Comparison of ENCODE assay signal across 8 cellular contexts in the genomic region with DNA sequence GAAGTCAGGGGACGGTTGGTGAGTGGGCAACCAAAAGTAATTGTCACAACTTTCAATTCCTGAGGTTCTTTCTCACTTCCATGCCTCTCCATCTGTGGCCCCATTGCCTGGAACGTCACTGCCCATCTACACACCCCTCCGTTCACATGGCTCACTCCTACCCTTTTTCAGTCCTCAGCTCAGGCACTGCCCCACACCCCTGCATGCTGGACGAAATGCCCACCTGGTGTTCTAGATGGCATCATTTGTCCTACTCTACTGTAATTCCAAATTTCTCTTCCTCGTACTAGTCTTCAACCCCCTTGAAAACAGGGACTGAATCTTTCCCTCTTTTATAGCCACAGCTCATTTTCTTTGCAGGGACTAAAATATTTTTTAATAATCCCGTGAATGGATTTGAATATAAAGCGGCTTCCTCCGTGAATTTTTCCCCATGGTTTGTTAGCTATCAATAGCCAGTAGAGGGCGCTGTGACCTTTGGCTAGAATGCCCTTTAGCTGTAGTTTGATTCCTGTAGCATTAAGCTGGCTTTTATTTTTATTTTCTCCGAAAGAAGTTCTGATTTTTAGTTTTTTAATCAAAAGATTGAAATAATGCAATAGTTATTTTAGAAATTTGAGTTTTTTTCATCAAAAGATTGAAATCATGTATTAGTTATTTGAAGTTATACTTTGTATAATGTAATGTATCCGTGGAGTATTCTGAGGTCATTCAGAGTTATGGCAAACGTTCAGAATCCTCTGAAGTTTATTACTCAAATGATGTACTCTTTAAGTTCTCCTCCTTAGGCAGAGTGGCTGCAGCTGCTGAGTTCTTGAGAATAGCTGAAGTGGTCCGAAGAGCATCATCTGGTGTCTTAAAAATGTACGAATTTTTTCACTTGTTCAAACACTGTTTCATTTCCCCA.
DNase-seq lines count a peak whose midpoint lies in the region; ATAC-seq and TF ChIP-seq lines count a peak whose summit lies in the region.

No MANE protein-coding gene starts in this region.

- H4K20me1 ChIP-seq in KMS-11 (ENCODE audit: insufficient read depth), result no peaks in the 10 kb centered on the region

- no peak overlapping the region for H2AFZ ChIP-seq in KMS-11 (ENCODE audit: low read depth)

- H3K4me1 ChIP-seq in KMS-11 (ENCODE audit: low read depth, poor library complexity, severe bottlenecking), result no peaks in the 10 kb centered on the region
- H3K4me1 ChIP-seq in Peyer's patch, result no peaks in the 10 kb centered on the region
- no peaks in the 10 kb centered on the region for H3K4me1 ChIP-seq in lung (ENCODE audit: control insufficient read depth in 2 of 2, insufficient read depth in 2 of 2, low read length in 2 of 2)

- H3K79me2 ChIP-seq in KMS-11 (ENCODE audit: insufficient read depth, low read depth), result no peaks in the 10 kb centered on the region

- H3K27ac ChIP-seq in KMS-11, result no peak overlapping the region
- H3K27ac ChIP-seq in Peyer's patch, result no peak overlapping the region
- no peak overlapping the region for H3K27ac ChIP-seq in lung (ENCODE audit: low read depth in 1 of 2, low read length in 1 of 2)
- H3K27ac ChIP-seq in substantia nigra (ENCODE audit: low read depth, low read length, poor library complexity, severe bottlenecking), result no peak overlapping the region

- TF ChIP-seq POLR2A in Peyer's patch (IDR thresholded peaks at IDR 0.05), result no peak

- WGBS in lung, 2 donors, result 25 to 29% methylated on average over 14 of the region's 14 CpGs

- H3K9ac ChIP-seq in KMS-11, result no peak overlapping the region

- DNase-seq in CD1c-positive myeloid dendritic cell (ENCODE audit: extremely low spot score) (peak; percentile 57), Peyer's patch (peak in 2 of 3 donors; percentile 17 to 83), cerebellum (ENCODE audit: low spot score) (peak; percentile 61), lung (ENCODE audit: low spot score) (peak; percentile 51), substantia nigra (lab: John Stamatoyannopoulos, UW) (peak in 28 of 49 donors; percentile 0 to 66 (median 20))

- H3K4me3 ChIP-seq in KMS-11 (IDR thresholded peaks at IDR 0.05; ENCODE audit: insufficient read depth, low read depth, low read length) (no peak overlapping the region), Peyer's patch (no peak overlapping the region), lung (no peak overlapping the region)

- H3K9me3 ChIP-seq in Peyer's patch, result no peaks in the 10 kb centered on the region
- H3K9me3 ChIP-seq in lung (ENCODE audit: control insufficient read depth in 2 of 2, insufficient read depth in 1 of 2, low read length in 1 of 2), result no peaks in the 10 kb centered on the region

- ATAC-seq in GM18868 (IDR thresholded peaks at IDR 0.05; ENCODE audit: unreplicated experiment), result peak; percentile 57
- no peak for ATAC-seq in lung (ENCODE audit: insufficient read depth, low FRiP score)
- no peak for ATAC-seq in HG02642 (IDR thresholded peaks at IDR 0.05; ENCODE audit: poor library complexity, unreplicated experiment)

- H3K4me2 ChIP-seq in KMS-11, result peak overlapping the region; percentile 3; the same call in 1 of the 2 replicates

- H3K36me3 ChIP-seq in KMS-11 (ENCODE audit: insufficient read depth) (no peaks in the 10 kb centered on the region), Peyer's patch (no peaks in the 10 kb centered on the region), lung (ENCODE audit: control insufficient read depth in 2 of 2, insufficient read depth in 2 of 2, low read length in 2 of 2) (no peaks in the 10 kb centered on the region)

- H3K27me3 ChIP-seq in KMS-11 (ENCODE audit: insufficient read depth, low read depth), result no peaks in the 10 kb centered on the region
- no peaks in the 10 kb centered on the region for H3K27me3 ChIP-seq in Peyer's patch
- H3K27me3 ChIP-seq in lung (ENCODE audit: control insufficient read depth, insufficient read depth), result no peaks in the 10 kb centered on the region

- TF ChIP-seq CTCF in KMS-11 (conservative IDR thresholded peaks at IDR 0.05; ENCODE audit: low read depth, low read length) (peak; percentile 90), Peyer's patch (IDR thresholded peaks at IDR 0.05) (peak in 5 of 6 experiments; percentile 43 to 91 (median 81)), lung (IDR thresholded peaks at IDR 0.05; ENCODE audit: control extremely low read depth, extremely low read depth) (peak; percentile 39)

Comparison
In these comparisons a context has a peak if more than half of its experiments do, and no peak if none do; other contexts are left out.
1. CTCF ChIP-seq: peak in every context shown above with its lines; median percentile 90 in KMS-11; 81 in Peyer's patch; 39 in lung.